ENCODE assay signal across 27 cellular contexts in the genomic region with DNA sequence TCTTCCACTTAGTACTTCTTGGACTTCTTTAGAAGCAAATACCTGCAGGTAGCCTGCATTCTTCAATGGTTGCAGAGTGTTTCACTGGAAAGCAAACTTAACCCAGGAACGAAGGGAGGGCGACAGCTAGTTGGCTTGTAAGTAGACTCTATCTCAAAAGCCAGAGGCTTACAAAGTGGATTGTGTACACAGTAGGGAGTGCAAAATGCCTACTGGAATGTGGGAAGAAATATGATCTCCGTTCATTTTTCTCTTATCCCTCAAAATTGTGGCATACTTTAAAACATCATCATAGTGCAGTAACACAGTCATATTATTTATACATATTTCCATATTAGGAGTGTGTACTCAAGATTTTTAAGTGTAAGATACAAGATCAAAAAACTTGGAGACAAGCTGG.
"Had no signal": no experiment of that assay in that cellular context is flagged by ENCODE, and none has a peak within 500 bp of the region (broad histone marks: within the 10 kb centered on the region; RNA-seq: fewer than 3 reads in every experiment).

No MANE protein-coding gene starts in this region.

- H3K4me3 ChIP-seq: esophagus muscularis mucosa, heart right ventricle, lower lobe of right lung, ovary, psoas muscle, sigmoid colon, stomach, testis, tibial artery had no signal

- H3K9me3 ChIP-seq: esophagus muscularis mucosa, lower lobe of right lung, ovary, sigmoid colon, stomach, testis had no signal

- DNase-seq: dermis blood vessel endothelial cell; effector memory CD4-positive, alpha-beta T cell; foreskin melanocyte; glutamatergic neuron; heart right ventricle; hippocampal formation; islet precursor cell; kidney glomerular epithelial cell; left colon; left ventricle myocardium superior; lower lobe of right lung; natural killer cell; occipital lobe; ovary; posterior cingulate gyrus; psoas muscle; right cardiac atrium; sigmoid colon; stimulated activated CD4-positive, alpha-beta T cell treated with anti-CD3 and anti-CD28 coated beads, Interleukin-2, amount 100 ng/mL, for 24 hours; stimulated activated CD4-positive, alpha-beta T cell treated with anti-CD3 and anti-CD28 coated beads, Interleukin-4, amount 100 ng/mL, for 24 hours; stimulated activated naive CD4-positive, alpha-beta T cell treated with Interleukin-2 at 50 U/mL for 16 hours; stomach; substantia nigra; testis; tibial artery had no signal

- H3K4me1 ChIP-seq: esophagus muscularis mucosa, psoas muscle, sigmoid colon, testis, tibial artery had no signal

- ATAC-seq: lower lobe of right lung; natural killer cell; stimulated activated effector memory CD8-positive, alpha-beta T cell treated with anti-CD3 and anti-CD28 coated beads, Interleukin-12 subunit alpha, Interleukin-12 subunit beta, amount 100 ng/mL, for 72 hours had no signal

- H3K36me3 ChIP-seq: esophagus muscularis mucosa, heart right ventricle, lower lobe of right lung, ovary, sigmoid colon, stomach, tibial artery had no signal

- H3K27ac ChIP-seq: esophagus muscularis mucosa, heart right ventricle, lower lobe of right lung, ovary, psoas muscle, sigmoid colon, stomach, testis, tibial artery had no signal

- H3K27me3 ChIP-seq: esophagus muscularis mucosa, heart right ventricle, ovary, sigmoid colon, stomach, testis had no signal
